In the genomic region with DNA sequence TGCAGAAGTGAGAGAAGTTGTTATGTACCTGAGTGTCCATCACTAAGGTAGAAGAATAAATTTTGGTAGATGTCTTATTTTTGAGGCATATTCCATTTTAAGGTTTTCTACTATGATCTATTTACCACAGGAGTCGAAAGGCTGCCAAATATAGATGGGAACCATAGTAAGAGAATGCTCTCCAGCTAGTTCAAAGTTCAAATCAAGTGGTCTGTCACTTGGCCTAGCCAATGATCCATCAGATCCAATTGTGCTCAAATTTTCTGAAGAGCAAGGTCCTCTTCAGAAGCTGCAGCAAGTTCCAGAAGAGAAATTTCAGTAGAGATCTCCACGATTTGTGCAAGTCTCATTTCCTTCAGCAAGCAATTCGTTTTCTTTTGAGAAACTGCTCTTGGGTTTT, we compare ENCODE assay signal across 6 cellular contexts.
"Had no signal": no experiment of that assay in that cellular context is flagged by ENCODE, and none has a peak within 500 bp of the region (broad histone marks: within the 10 kb centered on the region; RNA-seq: fewer than 3 reads in every experiment).

No MANE protein-coding gene starts in this region.

- ATAC-seq: K562 had no signal

- DNase-seq: IMR-90, KBM-7, KG1 had no signal

- H3K27ac ChIP-seq: HL-60 had no signal

- H3K4me3 ChIP-seq: K562 had no signal

- FAIRE-seq: HTR-8/SVneo, K562 had no signal
